Comparison of ENCODE assay signal across 8 cellular contexts in the genomic region with DNA sequence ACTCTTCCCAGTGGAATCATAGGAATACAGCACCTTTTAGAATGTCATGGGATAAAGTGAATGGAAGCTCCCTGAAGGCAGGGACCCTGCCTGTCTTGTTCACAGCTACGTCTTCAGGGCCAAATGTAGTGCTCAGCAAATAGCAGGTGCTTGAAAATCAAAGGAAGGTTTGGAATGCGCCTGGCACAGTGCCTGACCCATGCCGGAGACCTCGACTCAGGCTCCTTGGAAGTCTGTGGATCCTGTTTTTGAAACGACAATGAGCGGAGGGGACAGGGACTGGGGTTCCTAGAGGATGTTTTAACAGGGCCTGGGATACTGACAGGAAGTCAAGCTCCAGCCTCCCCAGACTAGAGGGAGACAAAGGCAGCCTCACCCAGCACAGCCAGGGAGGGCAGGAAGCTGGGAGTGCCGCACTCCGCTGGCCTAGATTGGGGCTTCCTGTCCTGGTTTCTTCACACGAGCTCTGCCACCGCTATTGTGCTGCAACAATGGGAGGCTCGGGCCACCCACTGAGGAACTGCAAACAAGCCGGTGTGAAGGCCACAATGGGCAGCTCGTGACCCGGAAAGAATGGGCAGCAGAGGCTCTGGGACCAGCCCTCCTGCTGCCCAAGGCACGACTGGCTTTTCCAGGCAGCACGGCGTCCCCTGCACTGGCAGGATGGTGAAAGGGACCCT.
DNase-seq lines count a peak whose midpoint lies in the region; ATAC-seq and TF ChIP-seq lines count a peak whose summit lies in the region.

No MANE protein-coding gene starts in this region.

- peak; percentile 81 for ATAC-seq in activated T-helper 17 cell treated with anti-CD3 and anti-CD28 coated beads, Interleukin-2, amount 50 U/mL, for 72 hours (replicated peaks)
- ATAC-seq in GM19324 (IDR thresholded peaks at IDR 0.05; ENCODE audit: low FRiP score, unreplicated experiment): no peak

- TF ChIP-seq CTCF in right atrium auricular region (IDR thresholded peaks at IDR 0.05) (no peak), type B pancreatic cell (conservative IDR thresholded peaks at IDR 0.05) (no peak)

- H3K4me3 Mint-ChIP-seq in activated T-helper 17 cell treated with anti-CD3 and anti-CD28 coated beads, Interleukin-2, amount 50 U/mL, for 72 hours: peak overlapping the region; percentile 79
- no peak overlapping the region for H3K4me3 Mint-ChIP-seq in type B pancreatic cell

- CTCF ChIA-PET in HEK293T (lab: Yijun Ruan, JAX): no interaction called here

- peak overlapping the region in 1 of 2 donors; percentile 48 for H3K27ac ChIP-seq in right atrium auricular region

- POLR2A ChIA-PET in HEK293T (lab: Yijun Ruan, JAX): interaction anchor here (0.6 kb wide), 1 partner anchor 149 kb away, joined by 3 read pairs; no protein-coding TSS in a partner anchor

- peaks cover 76% of the 10 kb centered on the region for H3K36me3 Mint-ChIP-seq in activated T-helper 17 cell treated with anti-CD3 and anti-CD28 coated beads, Interleukin-2, amount 50 U/mL, for 72 hours (ENCODE audit: low read depth)
- H3K36me3 Mint-ChIP-seq in type B pancreatic cell: peaks cover 3% of the 10 kb centered on the region

- H3K9me3 Mint-ChIP-seq in activated T-helper 17 cell treated with anti-CD3 and anti-CD28 coated beads, Interleukin-2, amount 50 U/mL, for 72 hours: no peaks in the 10 kb centered on the region
- H3K9me3 Mint-ChIP-seq in type B pancreatic cell: peaks cover 7% of the 10 kb centered on the region

- no peak overlapping the region for H3K4me3 ChIP-seq in right atrium auricular region

- no peaks in the 10 kb centered on the region for H3K36me3 ChIP-seq in right atrium auricular region

- peaks cover 0 to 12% of the 10 kb centered on the region in 2 donors for H3K4me1 ChIP-seq in right atrium auricular region

- H3K9me3 ChIP-seq in right atrium auricular region: peaks cover 0 to 6% of the 10 kb centered on the region in 2 donors

- peak overlapping the region; percentile 78 for H3K27ac Mint-ChIP-seq in activated T-helper 17 cell treated with anti-CD3 and anti-CD28 coated beads, Interleukin-2, amount 50 U/mL, for 72 hours
- no peak overlapping the region for H3K27ac Mint-ChIP-seq in type B pancreatic cell

- peak in 11 of 14 donors; percentile 5 to 81 (median 55) for DNase-seq in C1 segment of cervical spinal cord (lab: John Stamatoyannopoulos, UW)
- peak; percentile 52 for DNase-seq in NCI-H1092 treated with DMSO at 0.1 percent for 48 hours (lab: John Stamatoyannopoulos, UW)
- peak; percentile 69 for DNase-seq in right atrium auricular region (ENCODE audit: low spot score)
- DNase-seq in stimulated activated CD4-positive, alpha-beta T cell treated with anti-CD3 and anti-CD28 coated beads, Interleukin-4, amount 100 ng/mL, for 1 hour: peak; percentile 31
- DNase-seq in HEK293T (ENCODE audit: extremely low spot score): no peak
- DNase-seq in type B pancreatic cell (ENCODE audit: extremely low spot score, unreplicated experiment): no peak

- no peaks in the 10 kb centered on the region for H3K27me3 Mint-ChIP-seq in activated T-helper 17 cell treated with anti-CD3 and anti-CD28 coated beads, Interleukin-2, amount 50 U/mL, for 72 hours
- H3K27me3 Mint-ChIP-seq in type B pancreatic cell: peaks cover 29% of the 10 kb centered on the region

- H3K4me1 Mint-ChIP-seq in activated T-helper 17 cell treated with anti-CD3 and anti-CD28 coated beads, Interleukin-2, amount 50 U/mL, for 72 hours: peaks cover 59% of the 10 kb centered on the region
- peaks cover 35% of the 10 kb centered on the region for H3K4me1 Mint-ChIP-seq in type B pancreatic cell (ENCODE audit: unreplicated experiment)

- no peaks in the 10 kb centered on the region for H3K27me3 ChIP-seq in right atrium auricular region

TF ChIP-seq in HEK293T, 16 proteins besides CTCF, POLR2A, EP300 and RAD21:
- TF ChIP-seq FOXM1 (IDR thresholded peaks at IDR 0.05; ENCODE audit: borderline replicate concordance): no peak
- TF ChIP-seq ELF4 (IDR thresholded peaks at IDR 0.05): no peak
- no peak for TF ChIP-seq L3MBTL2 (conservative IDR thresholded peaks at IDR 0.05)
- TF ChIP-seq, protein P1, sequence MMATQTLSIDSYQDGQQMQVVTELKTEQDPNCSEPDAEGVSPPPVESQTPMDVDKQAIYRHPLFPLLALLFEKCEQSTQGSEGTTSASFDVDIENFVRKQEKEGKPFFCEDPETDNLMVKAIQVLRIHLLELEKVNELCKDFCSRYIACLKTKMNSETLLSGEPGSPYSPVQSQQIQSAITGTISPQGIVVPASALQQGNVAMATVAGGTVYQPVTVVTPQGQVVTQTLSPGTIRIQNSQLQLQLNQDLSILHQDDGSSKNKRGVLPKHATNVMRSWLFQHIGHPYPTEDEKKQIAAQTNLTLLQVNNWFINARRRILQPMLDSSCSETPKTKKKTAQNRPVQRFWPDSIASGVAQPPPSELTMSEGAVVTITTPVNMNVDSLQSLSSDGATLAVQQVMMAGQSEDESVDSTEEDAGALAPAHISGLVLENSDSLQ (IDR thresholded peaks at IDR 0.05): no peak
- TF ChIP-seq LEF1 (IDR thresholded peaks at IDR 0.05; ENCODE audit: borderline replicate concordance): no peak
- TF ChIP-seq FOXK2 (IDR thresholded peaks at IDR 0.05): no peak
- no peak for TF ChIP-seq SUZ12 (IDR thresholded peaks at IDR 0.05)

Comparison
In these comparisons a context has a peak if more than half of its experiments do, and no peak if none do; other contexts are left out.
1. DNase-seq: peak in C1 segment of cervical spinal cord (11 of 14), NCI-H1092 treated with DMSO at 0.1 percent for 48 hours (single experiment), right atrium auricular region (single experiment) and stimulated activated CD4-positive, alpha-beta T cell treated with anti-CD3 and anti-CD28 coated beads, Interleukin-4, amount 100 ng/mL, for 1 hour (single experiment); none in HEK293T (single experiment) and type B pancreatic cell (single experiment).